ENCODE assay signal across 20 cellular contexts in the genomic region with DNA sequence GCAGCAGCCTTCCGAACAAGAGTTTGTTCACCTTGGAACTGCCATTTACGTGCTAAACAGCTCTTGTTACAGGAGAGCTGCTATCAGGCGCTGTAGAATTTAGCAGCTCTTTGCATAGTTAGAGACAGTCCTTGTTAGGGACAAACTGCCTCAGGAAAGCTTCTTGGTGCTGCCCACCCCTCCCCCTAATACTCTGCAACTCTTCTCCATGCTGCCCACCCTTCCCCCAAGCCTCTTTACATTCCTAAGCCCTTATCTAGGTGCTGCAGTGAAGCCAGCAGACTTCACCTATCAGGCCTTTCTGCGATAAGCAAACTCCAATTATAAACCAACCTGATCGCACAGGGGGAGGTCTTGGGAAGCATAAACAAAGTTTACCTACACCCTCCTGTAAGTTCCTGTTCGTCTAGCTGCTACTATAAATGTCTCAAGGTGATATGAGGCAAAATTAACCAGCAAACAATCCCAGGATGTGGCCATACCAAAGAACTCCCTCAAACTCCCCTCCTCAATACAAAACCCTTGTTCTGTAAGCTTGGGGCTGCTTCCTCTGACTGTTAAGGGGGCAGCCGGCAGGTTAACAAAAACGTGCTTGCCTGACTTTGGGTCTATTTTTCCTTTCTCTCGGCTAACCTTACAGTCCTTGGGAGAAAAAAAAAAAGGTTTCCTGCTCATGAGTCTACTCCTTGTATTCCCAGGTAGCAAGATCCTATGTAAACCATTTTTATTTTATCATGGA.
DNase-seq lines count a peak whose midpoint lies in the region; ATAC-seq and TF ChIP-seq lines count a peak whose summit lies in the region.
"Had no signal": no experiment of that assay in that cellular context is flagged by ENCODE, and none has a peak within 500 bp of the region (broad histone marks: within the 10 kb centered on the region; RNA-seq: fewer than 3 reads in every experiment).

No MANE protein-coding gene starts in this region.

- H3K27me3 ChIP-seq in cardiac muscle cell (no peaks in the 10 kb centered on the region), lung (ENCODE audit: control insufficient read depth, insufficient read depth) (no peaks in the 10 kb centered on the region)
- H3K27me3 ChIP-seq: adrenal gland, heart left ventricle had no signal

- H3K27me3 Mint-ChIP-seq in endothelial cell (ENCODE audit: unreplicated experiment) = peaks cover 1% of the 10 kb centered on the region

- H3K9me3 ChIP-seq in cardiac muscle cell (ENCODE audit: low read depth) = no peaks in the 10 kb centered on the region
- H3K9me3 ChIP-seq in lung (ENCODE audit: control insufficient read depth in 2 of 2, insufficient read depth in 1 of 2, low read length in 1 of 2) = no peaks in the 10 kb centered on the region
- H3K9me3 ChIP-seq: adrenal gland had no signal

- peaks cover 7% of the 10 kb centered on the region for H3K4me1 Mint-ChIP-seq in endothelial cell (ENCODE audit: unreplicated experiment)

- no peak overlapping the region for H3K4me3 Mint-ChIP-seq in endothelial cell (ENCODE audit: unreplicated experiment)

- no peaks in the 10 kb centered on the region for H3K36me3 Mint-ChIP-seq in endothelial cell (ENCODE audit: low read depth, unreplicated experiment)

- H3K4me3 ChIP-seq in cardiac muscle cell = peak overlapping the region; percentile 9
- H3K4me3 ChIP-seq in lung = no peak overlapping the region
- H3K4me3 ChIP-seq: adrenal gland had no signal

- peak overlapping the region; percentile 64 for H3K27ac Mint-ChIP-seq in endothelial cell (ENCODE audit: unreplicated experiment)

- WGBS in lung, 2 donors = 27 to 41% methylated on average over 9 of the region's 9 CpGs

- H3K27ac ChIP-seq in cardiac muscle cell (peak overlapping the region; percentile 99), lung (ENCODE audit: low read depth in 1 of 2, low read length in 1 of 2) (no peak overlapping the region)
- H3K27ac ChIP-seq: adrenal gland, heart left ventricle had no signal

- intact Hi-C loops in cardiac septum (cut with DNase I) = no loop called here

- TF ChIP-seq CTCF in cardiac muscle cell (IDR thresholded peaks at IDR 0.05; ENCODE audit: low read depth, low read length) = no peak
- TF ChIP-seq CTCF in endothelial cell (IDR thresholded peaks at IDR 0.05; ENCODE audit: unreplicated experiment) = no peak
- no peak for TF ChIP-seq CTCF in lung (IDR thresholded peaks at IDR 0.05; ENCODE audit: control extremely low read depth, extremely low read depth)

- no peaks in the 10 kb centered on the region for H3K36me3 ChIP-seq in cardiac muscle cell
- no peaks in the 10 kb centered on the region for H3K36me3 ChIP-seq in lung (ENCODE audit: control insufficient read depth in 2 of 2, insufficient read depth in 2 of 2, low read length in 2 of 2)
- H3K36me3 ChIP-seq: adrenal gland, heart left ventricle had no signal

- ATAC-seq in lung (ENCODE audit: insufficient read depth, low FRiP score) (peak; percentile 41), GM19328 (IDR thresholded peaks at IDR 0.05; ENCODE audit: unreplicated experiment) (no peak)
- ATAC-seq: left colon, SK-N-SH treated with all-trans-retinoic acid at 6 μM for 48 hours had no signal

- peak in 1 of 2 donors; percentile 96 for DNase-seq in cardiac muscle cell (ENCODE audit: low read depth in 1 of 2, low spot score in 1 of 2)
- DNase-seq in cardiac septum (ENCODE audit: low spot score) = no peak
- DNase-seq in endothelial cell (ENCODE audit: low spot score) = peak; percentile 35
- DNase-seq in lung (ENCODE audit: low spot score) = peak; percentile 31
- DNase-seq in stimulated activated naive CD4-positive, alpha-beta T cell (lab: John Stamatoyannopoulos, UW) = no peak
- no peak for DNase-seq in stimulated activated CD4-positive, alpha-beta T cell treated with anti-CD3 and anti-CD28 coated beads, Interleukin-4, amount 100 ng/mL, for 1 hour
- no peak for DNase-seq in activated CD4-positive, alpha-beta T cell treated with anti-CD3 and anti-CD28 coated beads, Interleukin-2, amount 50 U/mL, for 1 hour
- DNase-seq: activated CD4-positive, alpha-beta T cell treated with anti-CD3 and anti-CD28 coated beads for 48 hours; activated CD8-positive, alpha-beta memory T cell treated with anti-CD3 and anti-CD28 coated beads, Interleukin-2, amount 50 U/mL, for 4 hours; activated effector memory CD4-positive, alpha-beta T cell treated with anti-CD3 and anti-CD28 coated beads, Interleukin-2, amount 50 U/mL, for 16 hours; adrenal gland; caudate nucleus; effector CD4-positive, alpha-beta T cell; heart left ventricle; left colon; MM.1S; NCI-H1694; NCI-H2227 treated with DMSO at 0.1 percent for 48 hours had no signal

- peaks cover 30% of the 10 kb centered on the region for H3K4me1 ChIP-seq in cardiac muscle cell (ENCODE audit: low read depth)
- H3K4me1 ChIP-seq in lung (ENCODE audit: control insufficient read depth in 2 of 2, insufficient read depth in 2 of 2, low read length in 2 of 2) = no peaks in the 10 kb centered on the region
- H3K4me1 ChIP-seq: adrenal gland had no signal

- no peaks in the 10 kb centered on the region for H3K9me3 Mint-ChIP-seq in endothelial cell (ENCODE audit: unreplicated experiment)

Comparison
In these comparisons a context has a peak if more than half of its experiments do, and no peak if none do; other contexts are left out.
1. DNase-seq: peak in endothelial cell (single experiment) and lung (single experiment); none in cardiac septum (single experiment), stimulated activated naive CD4-positive, alpha-beta T cell (0 of 6), stimulated activated CD4-positive, alpha-beta T cell treated with anti-CD3 and anti-CD28 coated beads, Interleukin-4, amount 100 ng/mL, for 1 hour (single experiment) and activated CD4-positive, alpha-beta T cell treated with anti-CD3 and anti-CD28 coated beads, Interleukin-2, amount 50 U/mL, for 1 hour (single experiment).